In genomic region chr11:45871638-45872037, GRCh38 we compare ENCODE assay signal across 31 cellular contexts. TPM values are rescaled to one million over a fixed set of nuclear protein-coding genes. Genes with fewer than 3 reads are reported as not detected.
"Had no signal": no experiment of that assay in that cellular context is flagged by ENCODE, and none has a peak within 500 bp of the region (broad histone marks: within the 10 kb centered on the region; RNA-seq: fewer than 3 reads in every experiment).

No MANE protein-coding gene starts in this region.

- H3K4me3 ChIP-seq: breast epithelium, gastroesophageal sphincter, ovary, prostate gland, sigmoid colon, stomach, suprapubic skin, tibial artery had no signal

- H3K27ac Mint-ChIP-seq: activated B cell treated with CpG ODN at 0.5 μM for 24 hours; activated CD8-positive, alpha-beta T cell treated with anti-CD3 and anti-CD28 coated beads for 36 hours; activated naive CD8-positive, alpha-beta T cell treated with anti-CD3 and anti-CD28 coated beads, Interleukin-2, amount 50 U/mL, for 24 hours; activated T-helper 17 cell treated with anti-CD3 and anti-CD28 coated beads, Interleukin-2, amount 50 U/mL, for 72 hours; nephron; stimulated activated memory B cell treated with anti-CD40 and anti-IgM and Interleukin-4, amounts not matched to agents 10 μg/mL and 1 μg/mL and 100 μg/mL, for 72 hours; T-cell; T-helper 2 cell treated with Interferon-gamma antibody and Interleukin-4, amounts not matched to agents 5 μg/mL and 100 μg/mL, for 36 hours had no signal

- H3K9me3 ChIP-seq: breast epithelium, gastroesophageal sphincter, ovary, prostate gland, sigmoid colon, stomach, suprapubic skin, tibial artery had no signal

- H3K4me1 Mint-ChIP-seq: activated B cell treated with CpG ODN at 0.5 μM for 24 hours; activated naive CD8-positive, alpha-beta T cell treated with anti-CD3 and anti-CD28 coated beads, Interleukin-2, amount 50 U/mL, for 24 hours; activated T-helper 17 cell treated with anti-CD3 and anti-CD28 coated beads, Interleukin-2, amount 50 U/mL, for 72 hours; nephron; stimulated activated memory B cell treated with anti-CD40 and anti-IgM and Interleukin-4, amounts not matched to agents 10 μg/mL and 1 μg/mL and 100 μg/mL, for 72 hours had no signal

- H3K36me3 ChIP-seq: ovary had no signal

- H3K4me3 Mint-ChIP-seq: activated B cell treated with CpG ODN at 0.5 μM for 24 hours; activated CD8-positive, alpha-beta T cell treated with anti-CD3 and anti-CD28 coated beads for 36 hours; activated naive CD8-positive, alpha-beta T cell treated with anti-CD3 and anti-CD28 coated beads, Interleukin-2, amount 50 U/mL, for 24 hours; activated T-cell treated with anti-CD3 and anti-CD28 coated beads, Interleukin-2, amount 50 U/mL, for 4 hours; activated T-helper 17 cell treated with anti-CD3 and anti-CD28 coated beads, Interleukin-2, amount 50 U/mL, for 72 hours; nephron; stimulated activated memory B cell treated with anti-CD40 and anti-IgM and Interleukin-4, amounts not matched to agents 10 μg/mL and 1 μg/mL and 100 μg/mL, for 72 hours; T-cell; T-helper 2 cell treated with Interferon-gamma antibody and Interleukin-4, amounts not matched to agents 5 μg/mL and 100 μg/mL, for 36 hours had no signal

- H3K27me3 ChIP-seq: breast epithelium, gastroesophageal sphincter, ovary, sigmoid colon, stomach, suprapubic skin, tibial artery had no signal

- H3K9me3 Mint-ChIP-seq: activated B cell treated with CpG ODN at 0.5 μM for 24 hours; activated CD8-positive, alpha-beta T cell treated with anti-CD3 and anti-CD28 coated beads for 36 hours; activated naive CD8-positive, alpha-beta T cell treated with anti-CD3 and anti-CD28 coated beads, Interleukin-2, amount 50 U/mL, for 24 hours; activated T-cell treated with anti-CD3 and anti-CD28 coated beads, Interleukin-2, amount 50 U/mL, for 4 hours; activated T-helper 17 cell treated with anti-CD3 and anti-CD28 coated beads, Interleukin-2, amount 50 U/mL, for 72 hours; nephron; stimulated activated memory B cell treated with anti-CD40 and anti-IgM and Interleukin-4, amounts not matched to agents 10 μg/mL and 1 μg/mL and 100 μg/mL, for 72 hours; T-cell; T-helper 2 cell treated with Interferon-gamma antibody and Interleukin-4, amounts not matched to agents 5 μg/mL and 100 μg/mL, for 36 hours had no signal

- H3K27me3 Mint-ChIP-seq: activated B cell treated with CpG ODN at 0.5 μM for 24 hours; activated CD8-positive, alpha-beta T cell treated with anti-CD3 and anti-CD28 coated beads for 36 hours; activated naive CD8-positive, alpha-beta T cell treated with anti-CD3 and anti-CD28 coated beads, Interleukin-2, amount 50 U/mL, for 24 hours; activated T-helper 17 cell treated with anti-CD3 and anti-CD28 coated beads, Interleukin-2, amount 50 U/mL, for 72 hours; stimulated activated memory B cell treated with anti-CD40 and anti-IgM and Interleukin-4, amounts not matched to agents 10 μg/mL and 1 μg/mL and 100 μg/mL, for 72 hours; T-cell had no signal

- DNase-seq: activated B cell treated with CpG ODN at 0.5 μM for 24 hours; activated CD4-positive, alpha-beta T cell treated with anti-CD3 and anti-CD28 coated beads, Interleukin-2, amount 50 U/mL, for 1 hour; activated CD8-positive, alpha-beta T cell treated with anti-CD3 and anti-CD28 coated beads for 36 hours; activated gamma-delta T cell treated with Interleukin-2 at 50 U/mL for 16 hours; activated naive CD4-positive, alpha-beta T cell treated with anti-CD3 and anti-CD28 coated beads, Interleukin-2, amount 50 U/mL, for 16 hours; activated naive CD8-positive, alpha-beta T cell treated with anti-CD3 and anti-CD28 coated beads, Interleukin-2, amount 50 U/mL, for 24 hours; activated T-cell treated with anti-CD3 and anti-CD28 coated beads, Interleukin-2, amount 50 U/mL, for 4 hours; central memory CD4-positive, alpha-beta T cell; dermis blood vessel endothelial cell; effector CD4-positive, alpha-beta T cell; hippocampal formation; kidney; left colon; sigmoid colon; small intestine; stimulated activated CD4-positive, alpha-beta T cell treated with anti-CD3 and anti-CD28 coated beads, Interleukin-1b, Interleukin-23, amount 100 ng/mL, for 48 hours; stimulated activated CD4-positive, alpha-beta T cell treated with anti-CD3 and anti-CD28 coated beads, Interleukin-4, amount 100 ng/mL, for 4 hours; stimulated activated CD8-positive, alpha-beta memory T cell treated with anti-CD3 and anti-CD28 coated beads, Interleukin-4, amount 100 ng/mL, for 48 hours; stomach; T-cell; tibial artery had no signal

- H3K4me1 ChIP-seq: breast epithelium, gastroesophageal sphincter, prostate gland, sigmoid colon, stomach, suprapubic skin, tibial artery had no signal

- ATAC-seq: activated CD8-positive, alpha-beta T cell treated with anti-CD3 and anti-CD28 coated beads for 36 hours; activated naive CD8-positive, alpha-beta T cell treated with anti-CD3 and anti-CD28 coated beads, Interleukin-2, amount 50 U/mL, for 24 hours; activated T-cell treated with anti-CD3 and anti-CD28 coated beads, Interleukin-2, amount 50 U/mL, for 4 hours; activated T-helper 17 cell treated with anti-CD3 and anti-CD28 coated beads, Interleukin-2, amount 50 U/mL, for 72 hours; gastroesophageal sphincter; left colon; stimulated activated memory B cell treated with anti-CD40 and anti-IgM and Interleukin-4, amounts not matched to agents 10 μg/mL and 1 μg/mL and 100 μg/mL, for 72 hours; T-cell had no signal

- H3K27ac ChIP-seq: breast epithelium, gastroesophageal sphincter, ovary, prostate gland, stomach, suprapubic skin, tibial artery had no signal

RNA-seq across cellular contexts. Expression of gene FREY1, which starts 35.4 kb away (rescaled TPM):
- total RNA-seq: epithelial cell of proximal tubule had no signal

RNA-seq across cellular contexts. Expression of gene LARGE2, which starts 50.8 kb away (rescaled TPM):
- total RNA-seq: dermis blood vessel endothelial cell, sigmoid colon had no signal
